ENCODE assay signal across 30 cellular contexts in the genomic region with DNA sequence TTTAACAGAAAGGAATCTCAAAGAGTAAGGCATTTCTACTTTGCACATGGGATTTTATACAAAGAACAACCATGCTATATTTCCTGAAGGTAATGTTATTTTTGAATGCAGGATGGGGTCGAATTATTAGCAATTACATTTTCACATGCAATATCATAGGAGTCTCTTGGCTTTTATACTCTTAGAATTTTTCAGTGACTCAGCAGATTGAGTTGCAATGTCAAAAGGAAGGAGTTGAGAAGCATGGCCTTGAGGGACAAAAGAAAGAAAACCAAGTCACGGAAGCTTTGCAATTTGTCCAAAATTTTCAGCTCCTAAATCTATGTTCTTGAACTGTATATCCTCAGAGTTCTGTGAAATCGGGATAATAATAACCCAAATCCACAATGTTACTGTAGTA.
"Had no signal": no experiment of that assay in that cellular context is flagged by ENCODE, and none has a peak within 500 bp of the region (broad histone marks: within the 10 kb centered on the region; RNA-seq: fewer than 3 reads in every experiment).

No MANE protein-coding gene starts in this region.

- H3K4me3 ChIP-seq: adrenal gland, body of pancreas, colonic mucosa, dorsolateral prefrontal cortex had no signal

- H3K27me3 ChIP-seq: adrenal gland, body of pancreas, colonic mucosa had no signal

- H3K27ac ChIP-seq: adrenal gland, body of pancreas, colonic mucosa, dorsolateral prefrontal cortex, WERI-Rb-1 had no signal

- FAIRE-seq: frontal cortex had no signal

- ATAC-seq: activated CD4-positive, CD25-positive, alpha-beta regulatory T cell treated with anti-CD3 and anti-CD28 coated beads, Interleukin-2, amount 50 U/mL, for 24 hours; activated CD8-positive, alpha-beta memory T cell treated with anti-CD3 and anti-CD28 coated beads, Interleukin-2, amount 10 ng/mL, durations not matched to agents 7 days and 5 days; activated CD8-positive, alpha-beta T cell treated with anti-CD3 and anti-CD28 coated beads for 36 hours; activated naive CD8-positive, alpha-beta T cell treated with anti-CD3 and anti-CD28 coated beads, Interleukin-2, amount 50 U/mL, for 24 hours; body of pancreas; esophagus mucosa; T-helper 17 cell had no signal

- H3K36me3 ChIP-seq: adrenal gland, colonic mucosa, WERI-Rb-1 had no signal

- H3K9me3 ChIP-seq: adrenal gland, body of pancreas, colonic mucosa had no signal

- DNase-seq: activated B cell treated with CpG ODN at 0.5 μM for 24 hours; activated CD4-positive, alpha-beta T cell treated with anti-CD3 and anti-CD28 coated beads for 48 hours; activated CD4-positive, alpha-beta T cell treated with anti-CD3 and anti-CD28 coated beads, Interleukin-2, amount 50 U/mL, for 1 hour; activated CD4-positive, alpha-beta T cell treated with anti-CD3 and anti-CD28 coated beads, Interleukin-2, amount 50 U/mL, for 48 hours; activated CD8-positive, alpha-beta memory T cell treated with anti-CD3 and anti-CD28 coated beads, Interleukin-2, amount 10 ng/mL, durations not matched to agents 7 days and 5 days; activated CD8-positive, alpha-beta memory T cell treated with anti-CD3 and anti-CD28 coated beads, Interleukin-2, amount 50 U/mL, for 4 hours; activated CD8-positive, alpha-beta T cell treated with anti-CD3 and anti-CD28 coated beads for 36 hours; activated effector memory CD4-positive, alpha-beta T cell treated with anti-CD3 and anti-CD28 coated beads, Interleukin-2, amount 50 U/mL, for 16 hours; activated naive CD4-positive, alpha-beta T cell treated with anti-CD3 and anti-CD28 coated beads for 36 hours; activated naive CD8-positive, alpha-beta T cell treated with anti-CD3 and anti-CD28 coated beads for 36 hours; activated naive CD8-positive, alpha-beta T cell treated with anti-CD3 and anti-CD28 coated beads, Interleukin-2, amount 50 U/mL, for 24 hours; activated T-cell treated with anti-CD3 and anti-CD28 coated beads, Interleukin-2, amount 50 U/mL, for 1 hour; activated T-cell treated with anti-CD3 and anti-CD28 coated beads, Interleukin-2, amount 50 U/mL, for 48 hours; adrenal gland; amygdala; aorta; body of pancreas; central memory CD4-positive, alpha-beta T cell; cerebellar nuclear complex; colonic mucosa; dorsolateral prefrontal cortex; effector memory CD4-positive, alpha-beta T cell; endodermal cell; foreskin fibroblast; T-helper 17 cell; T1000; WERI-Rb-1 had no signal

- H3K4me1 ChIP-seq: adrenal gland, body of pancreas, colonic mucosa had no signal
